ENCODE assay signal across 8 cellular contexts in genomic region chr6:123380257-123380656, GRCh38.
A peak's percentile ranks its signal among the peaks of the same experiment; 100 is the strongest.
DNase-seq lines count a peak whose midpoint lies in the region; ATAC-seq and TF ChIP-seq lines count a peak whose summit lies in the region.

No MANE protein-coding gene starts in this region.

- no peak overlapping the region for H3K27ac ChIP-seq in coronary artery

- ATAC-seq in GM18858 (IDR thresholded peaks at IDR 0.05; ENCODE audit: unreplicated experiment): no peak

- peak; percentile 40 for DNase-seq in NCI-H510A treated with DMSO at 0.1 percent for 48 hours (lab: John Stamatoyannopoulos, UW)
- DNase-seq in NCI-H510A (lab: John Stamatoyannopoulos, UW): no peak
- peak; percentile 84 for DNase-seq in NCI-H2029 (lab: John Stamatoyannopoulos, UW)
- DNase-seq in astrocyte of the cerebellum (ENCODE audit: low read depth): peak; percentile 3
- DNase-seq in middle frontal gyrus (ENCODE audit: extremely low spot score, low spot score): peak; percentile 39
- no peak for DNase-seq in coronary artery (ENCODE audit: low spot score)
- DNase-seq in HuH-7 (ENCODE audit: low spot score): no peak

- TF ChIP-seq CTCF in astrocyte of the cerebellum (IDR thresholded peaks at IDR 0.05; ENCODE audit: low read depth, low read length, missing control alignments) (peak; percentile 59), coronary artery (IDR thresholded peaks at IDR 0.05) (no peak)

- H3K4me3 ChIP-seq in astrocyte of the cerebellum (ENCODE audit: low read depth, low read length) (no peak overlapping the region), coronary artery (no peak overlapping the region)

- in situ Hi-C loops in astrocyte of the cerebellum (cut with HindIII; ENCODE audit: low sequenced_read_pairs): no loop called here

Comparison
In these comparisons a context has a peak if more than half of its experiments do, and no peak if none do; other contexts are left out.
1. DNase-seq: peak in NCI-H510A treated with DMSO at 0.1 percent for 48 hours (single experiment), NCI-H2029 (single experiment), astrocyte of the cerebellum (single experiment) and middle frontal gyrus (single experiment); none in NCI-H510A (single experiment), coronary artery (single experiment) and HuH-7 (single experiment).